36 cellular contexts compared by ENCODE assay signal in genomic region chr5:78651468-78651867, GRCh38. TPM values are rescaled to one million over a fixed set of nuclear protein-coding genes. Genes with fewer than 3 reads are reported as not detected.
"Had no signal": no experiment of that assay in that cellular context is flagged by ENCODE, and none has a peak within 500 bp of the region (broad histone marks: within the 10 kb centered on the region; RNA-seq: fewer than 3 reads in every experiment).

No MANE protein-coding gene starts in this region.

- FAIRE-seq: astrocyte, TTC549 had no signal

- H3K4me3 ChIP-seq: adrenal gland, body of pancreas, breast epithelium had no signal

- DNase-seq: activated B cell treated with CpG ODN at 0.5 μM for 24 hours; activated CD4-positive, alpha-beta memory T cell treated with anti-CD3 and anti-CD28 coated beads for 36 hours; activated CD4-positive, alpha-beta T cell treated with anti-CD3 and anti-CD28 coated beads for 4 hours; activated CD4-positive, alpha-beta T cell treated with anti-CD3 and anti-CD28 coated beads, Interleukin-2, amount 10 ng/mL, durations not matched to agents 24 days and 14 days; activated CD4-positive, alpha-beta T cell treated with anti-CD3 and anti-CD28 coated beads, Interleukin-2, amount 50 U/mL, for 1 hour; activated CD4-positive, alpha-beta T cell treated with anti-CD3 and anti-CD28 coated beads, Interleukin-2, amount 50 U/mL, for 4 hours; activated CD4-positive, CD25-positive, alpha-beta regulatory T cell treated with anti-CD3 and anti-CD28 coated beads, Interleukin-2, amount 50 U/mL, for 72 hours; activated CD8-positive, alpha-beta memory T cell treated with anti-CD3 and anti-CD28 coated beads, Interleukin-2, amount 50 U/mL, for 4 hours; activated CD8-positive, alpha-beta T cell treated with anti-CD3 and anti-CD28 coated beads for 36 hours; activated effector memory CD4-positive, alpha-beta T cell treated with anti-CD3 and anti-CD28 coated beads, Interleukin-2, amount 50 U/mL, for 16 hours; activated gamma-delta T cell treated with Interleukin-2 at 50 U/mL for 16 hours; activated naive CD4-positive, alpha-beta T cell; activated naive CD4-positive, alpha-beta T cell treated with anti-CD3 and anti-CD28 coated beads for 36 hours; activated naive CD4-positive, alpha-beta T cell treated with anti-CD3 and anti-CD28 coated beads, Interleukin-2, amount 50 U/mL, for 16 hours; activated naive CD8-positive, alpha-beta T cell treated with anti-CD3 and anti-CD28 coated beads for 36 hours; activated T-cell treated with anti-CD3 and anti-CD28 coated beads for 4 hours; activated T-cell treated with anti-CD3 and anti-CD28 coated beads, Interleukin-2, amount 50 U/mL, for 1 hour; activated T-cell treated with anti-CD3 and anti-CD28 coated beads, Interleukin-2, amount 50 U/mL, for 4 hours; activated T-cell treated with anti-CD3 and anti-CD28 coated beads, Interleukin-2, amount 50 U/mL, for 72 hours; adrenal gland; amniotic stem cell; aorta; body of pancreas; brain microvascular endothelial cell; central memory CD4-positive, alpha-beta T cell; T-helper 2 cell; T-helper 9 cell had no signal

- H3K27ac Mint-ChIP-seq: activated B cell treated with CpG ODN at 0.5 μM for 24 hours; activated CD4-positive, alpha-beta memory T cell treated with anti-CD3 and anti-CD28 coated beads for 36 hours; activated CD4-positive, alpha-beta T cell treated with anti-CD3 and anti-CD28 coated beads, Interleukin-2, amount 10 ng/mL, durations not matched to agents 24 days and 14 days; activated CD8-positive, alpha-beta T cell treated with anti-CD3 and anti-CD28 coated beads for 36 hours; activated naive CD4-positive, alpha-beta T cell treated with anti-CD3 and anti-CD28 coated beads for 36 hours; activated naive CD4-positive, alpha-beta T cell treated with anti-CD3 and anti-CD28 coated beads, Interleukin-2, amount 50 U/mL, for 72 hours; activated naive CD8-positive, alpha-beta T cell treated with anti-CD3 and anti-CD28 coated beads for 36 hours; activated T-cell treated with anti-CD3 and anti-CD28 coated beads, Interleukin-2, amount 50 U/mL, for 72 hours; activated T-helper 1 cell treated with anti-CD3 and anti-CD28 coated beads, Interleukin-12 subunit alpha, Interleukin-12 subunit beta, Interleukin-2, Interleukin-4 antibody, amounts not matched to agents 30 ng/mL and 10 ng/mL and 1 ng/mL, durations not matched to agents 14 hours and 24 hours and 36 hours; activated T-helper 17 cell treated with anti-CD3 and anti-CD28 coated beads, Interleukin-2, amount 50 U/mL, for 72 hours; T-helper 1 cell treated with Interleukin-12 subunit alpha and Interleukin-12 subunit beta and Interleukin-4 antibody, amounts not matched to agents 30 μg/mL and 1 μg/mL, for 36 hours; T-helper 2 cell treated with Interferon-gamma antibody and Interleukin-4, amounts not matched to agents 5 μg/mL and 100 μg/mL, for 36 hours had no signal

- H3K9me3 ChIP-seq: adrenal gland, body of pancreas, breast epithelium had no signal

- H3K27ac ChIP-seq: adrenal gland, body of pancreas, breast epithelium, VCaP had no signal

- H3K9me3 Mint-ChIP-seq: activated B cell treated with CpG ODN at 0.5 μM for 24 hours; activated CD4-positive, alpha-beta memory T cell treated with anti-CD3 and anti-CD28 coated beads for 36 hours; activated CD4-positive, alpha-beta T cell treated with anti-CD3 and anti-CD28 coated beads, Interleukin-2, amount 10 ng/mL, durations not matched to agents 24 days and 14 days; activated CD8-positive, alpha-beta T cell treated with anti-CD3 and anti-CD28 coated beads for 36 hours; activated naive CD4-positive, alpha-beta T cell treated with anti-CD3 and anti-CD28 coated beads for 36 hours; activated naive CD4-positive, alpha-beta T cell treated with anti-CD3 and anti-CD28 coated beads, Interleukin-2, amount 50 U/mL, for 72 hours; activated naive CD8-positive, alpha-beta T cell treated with anti-CD3 and anti-CD28 coated beads for 36 hours; activated T-cell treated with anti-CD3 and anti-CD28 coated beads, Interleukin-2, amount 50 U/mL, for 4 hours; activated T-cell treated with anti-CD3 and anti-CD28 coated beads, Interleukin-2, amount 50 U/mL, for 72 hours; activated T-helper 1 cell treated with anti-CD3 and anti-CD28 coated beads, Interleukin-12 subunit alpha, Interleukin-12 subunit beta, Interleukin-2, Interleukin-4 antibody, amounts not matched to agents 30 ng/mL and 10 ng/mL and 1 ng/mL, durations not matched to agents 14 hours and 24 hours and 36 hours; activated T-helper 17 cell treated with anti-CD3 and anti-CD28 coated beads, Interleukin-2, amount 50 U/mL, for 72 hours; T-helper 1 cell treated with Interleukin-12 subunit alpha and Interleukin-12 subunit beta and Interleukin-4 antibody, amounts not matched to agents 30 μg/mL and 1 μg/mL, for 36 hours; T-helper 2 cell treated with Interferon-gamma antibody and Interleukin-4, amounts not matched to agents 5 μg/mL and 100 μg/mL, for 36 hours had no signal

- H3K27me3 ChIP-seq: adrenal gland, body of pancreas, brain microvascular endothelial cell, breast epithelium had no signal

- H3K27me3 Mint-ChIP-seq: activated B cell treated with CpG ODN at 0.5 μM for 24 hours had no signal

- H3K4me3 Mint-ChIP-seq: activated B cell treated with CpG ODN at 0.5 μM for 24 hours; activated CD4-positive, alpha-beta memory T cell treated with anti-CD3 and anti-CD28 coated beads for 36 hours; activated CD4-positive, alpha-beta T cell treated with anti-CD3 and anti-CD28 coated beads, Interleukin-2, amount 10 ng/mL, durations not matched to agents 24 days and 14 days; activated CD8-positive, alpha-beta T cell treated with anti-CD3 and anti-CD28 coated beads for 36 hours; activated naive CD4-positive, alpha-beta T cell treated with anti-CD3 and anti-CD28 coated beads for 36 hours; activated naive CD8-positive, alpha-beta T cell treated with anti-CD3 and anti-CD28 coated beads for 36 hours; activated T-cell treated with anti-CD3 and anti-CD28 coated beads, Interleukin-2, amount 50 U/mL, for 4 hours; activated T-cell treated with anti-CD3 and anti-CD28 coated beads, Interleukin-2, amount 50 U/mL, for 72 hours; activated T-helper 1 cell treated with anti-CD3 and anti-CD28 coated beads, Interleukin-12 subunit alpha, Interleukin-12 subunit beta, Interleukin-2, Interleukin-4 antibody, amounts not matched to agents 30 ng/mL and 10 ng/mL and 1 ng/mL, durations not matched to agents 14 hours and 24 hours and 36 hours; activated T-helper 17 cell treated with anti-CD3 and anti-CD28 coated beads, Interleukin-2, amount 50 U/mL, for 72 hours; T-helper 1 cell treated with Interleukin-12 subunit alpha and Interleukin-12 subunit beta and Interleukin-4 antibody, amounts not matched to agents 30 μg/mL and 1 μg/mL, for 36 hours; T-helper 2 cell treated with Interferon-gamma antibody and Interleukin-4, amounts not matched to agents 5 μg/mL and 100 μg/mL, for 36 hours had no signal

- ATAC-seq: activated CD8-positive, alpha-beta T cell treated with anti-CD3 and anti-CD28 coated beads for 36 hours; activated naive CD4-positive, alpha-beta T cell treated with anti-CD3 and anti-CD28 coated beads, Interleukin-2, amount 50 U/mL, for 72 hours; activated T-cell treated with anti-CD3 and anti-CD28 coated beads, Interleukin-2, amount 50 U/mL, for 4 hours; activated T-cell treated with anti-CD3 and anti-CD28 coated beads, Interleukin-2, amount 50 U/mL, for 72 hours; activated T-helper 17 cell treated with anti-CD3 and anti-CD28 coated beads, Interleukin-2, amount 50 U/mL, for 72 hours; body of pancreas had no signal

- H3K36me3 Mint-ChIP-seq: activated CD4-positive, alpha-beta memory T cell treated with anti-CD3 and anti-CD28 coated beads for 36 hours; activated naive CD8-positive, alpha-beta T cell treated with anti-CD3 and anti-CD28 coated beads for 36 hours had no signal

- H3K4me1 ChIP-seq: breast epithelium had no signal

- H3K36me3 ChIP-seq: adrenal gland, brain microvascular endothelial cell, breast epithelium had no signal

RNA-seq across cellular contexts. Expression of gene LHFPL2, which starts 2.9 kb away (rescaled TPM):
- total RNA-seq: activated naive CD4-positive, alpha-beta T cell treated with anti-CD3 and anti-CD28 coated beads for 36 hours had no signal
